28 cellular contexts compared by ENCODE assay signal in genomic region chr1:22816803-22817202, GRCh38.
"Had no signal": no experiment of that assay in that cellular context is flagged by ENCODE, and none has a peak within 500 bp of the region (broad histone marks: within the 10 kb centered on the region; RNA-seq: fewer than 3 reads in every experiment).

No MANE protein-coding gene starts in this region.

- H3K36me3 Mint-ChIP-seq: activated CD8-positive, alpha-beta memory T cell treated with anti-CD3 and anti-CD28 coated beads, Interleukin-2, amount 10 ng/mL, durations not matched to agents 7 days and 5 days; activated naive CD4-positive, alpha-beta T cell treated with anti-CD3 and anti-CD28 coated beads, Interleukin-2, amount 50 U/mL, for 72 hours had no signal

- FAIRE-seq: astrocyte, RCC 7860 had no signal

- H3K4me1 Mint-ChIP-seq: activated B cell treated with CpG ODN at 0.5 μM for 24 hours; activated CD4-positive, alpha-beta T cell treated with anti-CD3 and anti-CD28 coated beads, Interleukin-2, amount 10 ng/mL, durations not matched to agents 24 days and 14 days; activated CD8-positive, alpha-beta memory T cell treated with anti-CD3 and anti-CD28 coated beads, Interleukin-2, amount 10 ng/mL, durations not matched to agents 7 days and 5 days; activated naive CD8-positive, alpha-beta T cell treated with anti-CD3 and anti-CD28 coated beads, Interleukin-2, amount 50 U/mL, for 24 hours; T-helper 17 cell had no signal

- H3K27ac Mint-ChIP-seq: activated B cell treated with CpG ODN at 0.5 μM for 24 hours; activated CD4-positive, alpha-beta T cell treated with anti-CD3 and anti-CD28 coated beads, Interleukin-2, amount 10 ng/mL, durations not matched to agents 24 days and 14 days; activated CD8-positive, alpha-beta memory T cell treated with anti-CD3 and anti-CD28 coated beads, Interleukin-2, amount 10 ng/mL, durations not matched to agents 7 days and 5 days; activated naive CD4-positive, alpha-beta T cell treated with anti-CD3 and anti-CD28 coated beads, Interleukin-2, amount 50 U/mL, for 72 hours; activated naive CD8-positive, alpha-beta T cell treated with anti-CD3 and anti-CD28 coated beads, Interleukin-2, amount 50 U/mL, for 24 hours; activated T-cell treated with anti-CD3 and anti-CD28 coated beads, Interleukin-2, amount 50 U/mL, for 24 hours; T-helper 17 cell had no signal

- H3K4me3 ChIP-seq: colonic mucosa had no signal

- ATAC-seq: activated CD8-positive, alpha-beta memory T cell treated with anti-CD3 and anti-CD28 coated beads, Interleukin-2, amount 10 ng/mL, durations not matched to agents 7 days and 5 days; activated naive CD4-positive, alpha-beta T cell treated with anti-CD3 and anti-CD28 coated beads, Interleukin-2, amount 50 U/mL, for 72 hours; activated naive CD8-positive, alpha-beta T cell treated with anti-CD3 and anti-CD28 coated beads, Interleukin-2, amount 50 U/mL, for 24 hours; PC-3; T-helper 17 cell had no signal

- H3K27me3 ChIP-seq: brain microvascular endothelial cell, colonic mucosa had no signal

- DNase-seq: activated B cell treated with CpG ODN at 0.5 μM for 24 hours; activated CD4-positive, alpha-beta T cell treated with anti-CD3 and anti-CD28 coated beads for 1 hour; activated CD4-positive, alpha-beta T cell treated with anti-CD3 and anti-CD28 coated beads, Interleukin-2, amount 10 ng/mL, durations not matched to agents 24 days and 14 days; activated CD4-positive, alpha-beta T cell treated with anti-CD3 and anti-CD28 coated beads, Interleukin-2, amount 50 U/mL, for 48 hours; activated CD8-positive, alpha-beta memory T cell treated with anti-CD3 and anti-CD28 coated beads, Interleukin-2, amount 10 ng/mL, durations not matched to agents 7 days and 5 days; activated effector memory CD4-positive, alpha-beta T cell treated with anti-CD3 and anti-CD28 coated beads, Interleukin-2, amount 50 U/mL, for 16 hours; activated naive CD4-positive, alpha-beta T cell treated with Interleukin-2 at 50 U/mL for 16 hours; activated naive CD8-positive, alpha-beta T cell treated with anti-CD3 and anti-CD28 coated beads, Interleukin-2, amount 50 U/mL, for 24 hours; activated T-cell treated with anti-CD3 and anti-CD28 coated beads, Interleukin-2, amount 50 U/mL, for 24 hours; amygdala; brain microvascular endothelial cell; cerebellar nuclear complex; colonic mucosa; MM.1S; NCI-H1105; NCI-H1694; NCI-H2029; NCI-H2107; NCI-H2171 treated with DMSO at 0.1 percent for 48 hours; NCI-H226; NCI-H526; PC-3; SHP77 treated with DMSO at 0.1 percent for 48 hours; T-helper 17 cell; T-helper 9 cell had no signal

- H3K4me3 Mint-ChIP-seq: activated B cell treated with CpG ODN at 0.5 μM for 24 hours; activated CD4-positive, alpha-beta T cell treated with anti-CD3 and anti-CD28 coated beads, Interleukin-2, amount 10 ng/mL, durations not matched to agents 24 days and 14 days; activated CD8-positive, alpha-beta memory T cell treated with anti-CD3 and anti-CD28 coated beads, Interleukin-2, amount 10 ng/mL, durations not matched to agents 7 days and 5 days; activated naive CD8-positive, alpha-beta T cell treated with anti-CD3 and anti-CD28 coated beads, Interleukin-2, amount 50 U/mL, for 24 hours; activated T-cell treated with anti-CD3 and anti-CD28 coated beads, Interleukin-2, amount 50 U/mL, for 24 hours; T-helper 17 cell had no signal

- H3K9me3 Mint-ChIP-seq: activated B cell treated with CpG ODN at 0.5 μM for 24 hours; activated CD4-positive, alpha-beta T cell treated with anti-CD3 and anti-CD28 coated beads, Interleukin-2, amount 10 ng/mL, durations not matched to agents 24 days and 14 days; activated naive CD4-positive, alpha-beta T cell treated with anti-CD3 and anti-CD28 coated beads, Interleukin-2, amount 50 U/mL, for 72 hours; activated naive CD8-positive, alpha-beta T cell treated with anti-CD3 and anti-CD28 coated beads, Interleukin-2, amount 50 U/mL, for 24 hours; activated T-cell treated with anti-CD3 and anti-CD28 coated beads, Interleukin-2, amount 50 U/mL, for 24 hours had no signal

- H3K27ac ChIP-seq: brain microvascular endothelial cell, colonic mucosa had no signal

- H3K9me3 ChIP-seq: colonic mucosa had no signal

- H3K36me3 ChIP-seq: brain microvascular endothelial cell, colonic mucosa had no signal

- H3K27me3 Mint-ChIP-seq: activated CD4-positive, alpha-beta T cell treated with anti-CD3 and anti-CD28 coated beads, Interleukin-2, amount 10 ng/mL, durations not matched to agents 24 days and 14 days; activated CD8-positive, alpha-beta memory T cell treated with anti-CD3 and anti-CD28 coated beads, Interleukin-2, amount 10 ng/mL, durations not matched to agents 7 days and 5 days had no signal

- H3K4me1 ChIP-seq: colonic mucosa had no signal
